In the genomic region with DNA sequence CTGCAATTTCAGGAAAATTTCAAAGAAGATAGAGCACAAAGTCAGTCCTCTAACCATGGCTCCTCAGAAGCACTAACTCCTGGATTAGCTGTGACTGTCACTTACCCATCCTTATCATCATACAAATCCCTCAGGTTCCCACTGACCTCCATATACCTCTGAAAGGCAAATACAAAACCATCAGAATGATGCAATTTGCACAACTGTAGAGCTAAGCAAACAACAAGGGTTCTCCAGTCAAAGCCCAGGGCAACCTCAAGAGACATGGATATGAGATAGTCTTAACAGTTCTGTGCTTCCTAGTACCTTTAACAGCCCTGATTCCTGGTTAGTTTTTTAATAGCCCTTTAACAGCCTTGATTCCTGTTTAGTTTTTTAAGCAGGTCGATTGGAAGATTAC, we compare ENCODE assay signal across 18 cellular contexts. TPM values are rescaled to one million over a fixed set of nuclear protein-coding genes. Genes with fewer than 3 reads are reported as not detected.
DNase-seq lines count a peak whose midpoint lies in the region; TF ChIP-seq lines count a peak whose summit lies in the region.
"Had no signal": no experiment of that assay in that cellular context is flagged by ENCODE, and none has a peak within 500 bp of the region (broad histone marks: within the 10 kb centered on the region; RNA-seq: fewer than 3 reads in every experiment).

No MANE protein-coding gene starts in this region.

- TF ChIP-seq CTCF in SU-DHL-6 (IDR thresholded peaks at IDR 0.05; ENCODE audit: insufficient read depth, low read length, poor library complexity, severe bottlenecking): no peak

- H3K27me3 Mint-ChIP-seq in activated T-cell treated with anti-CD3 and anti-CD28 coated beads, Interleukin-2, amount 50 U/mL, for 24 hours: no peaks in the 10 kb centered on the region

- peaks cover 5% of the 10 kb centered on the region for H3K4me1 ChIP-seq in mesenchymal stem cell (ENCODE audit: control insufficient read depth, insufficient read depth, low read depth, low read length)
- H3K4me1 ChIP-seq in mesendoderm (ENCODE audit: control insufficient read depth, low read depth, low read length): no peaks in the 10 kb centered on the region

- H3F3A ChIP-seq in SU-DHL-6 (ENCODE audit: insufficient read depth): 0 out of 2 replicates have a peak, but pooled peaks cover 5% of the 10 kb centered on the region

- peaks cover 68% of the 10 kb centered on the region for H3K36me3 Mint-ChIP-seq in activated T-cell treated with anti-CD3 and anti-CD28 coated beads, Interleukin-2, amount 50 U/mL, for 24 hours (ENCODE audit: low read depth)

- H3K27me3 ChIP-seq in SU-DHL-6 (ENCODE audit: low read length): no peaks in the 10 kb centered on the region
- H3K27me3 ChIP-seq in mesenchymal stem cell (ENCODE audit: control insufficient read depth in 1 of 2, insufficient read depth in 1 of 2, low read length in 2 of 2): no peaks in the 10 kb centered on the region
- H3K27me3 ChIP-seq in mesendoderm (ENCODE audit: insufficient read depth, low read length, poor library complexity): no peaks in the 10 kb centered on the region
- H3K27me3 ChIP-seq: pancreas, stomach, uterus had no signal

- H3K4me3 ChIP-seq in SU-DHL-6 (ENCODE audit: insufficient read depth, low read length, poor library complexity, severe bottlenecking) (no peak overlapping the region), mesenchymal stem cell (ENCODE audit: insufficient read depth in 1 of 2, low read depth in 1 of 2, low read length in 2 of 2) (no peak overlapping the region), mesendoderm (ENCODE audit: low read length) (no peak overlapping the region)
- H3K4me3 ChIP-seq: coronary artery, pancreas, uterus had no signal

- H3K4me3 Mint-ChIP-seq in activated T-cell treated with anti-CD3 and anti-CD28 coated beads, Interleukin-2, amount 50 U/mL, for 24 hours: peak overlapping the region; percentile 92

- H3K14ac ChIP-seq in mesenchymal stem cell (ENCODE audit: low read length in 2 of 2): no peak overlapping the region

- H3K4me1 Mint-ChIP-seq in activated T-cell treated with anti-CD3 and anti-CD28 coated beads, Interleukin-2, amount 50 U/mL, for 24 hours (ENCODE audit: low read depth): peaks cover 26% of the 10 kb centered on the region

- no peak overlapping the region for H2BK15ac ChIP-seq in mesenchymal stem cell (ENCODE audit: low read depth, poor library complexity, severe bottlenecking)
- no peak overlapping the region for H2BK15ac ChIP-seq in mesendoderm (replicated peaks; ENCODE audit: low read depth)

- H3K27ac Mint-ChIP-seq in activated T-cell treated with anti-CD3 and anti-CD28 coated beads, Interleukin-2, amount 50 U/mL, for 24 hours: peak overlapping the region; percentile 27
- H3K27ac Mint-ChIP-seq: activated B cell treated with CpG ODN at 0.5 μM for 24 hours had no signal

- H3K9me2 ChIP-seq in SU-DHL-6 (replicated peaks; ENCODE audit: insufficient read depth, low read length): no peaks in the 10 kb centered on the region

- H4K20me1 ChIP-seq in SU-DHL-6 (ENCODE audit: low read depth, low read length): no peaks in the 10 kb centered on the region; the same call in 1 of the 2 replicates

- H2AFZ ChIP-seq in SU-DHL-6 (ENCODE audit: low read depth, low read length, severe bottlenecking): no peak overlapping the region
- H2AFZ ChIP-seq in mesenchymal stem cell (ENCODE audit: low read depth, low read length): no peak overlapping the region

- H3K79me2 ChIP-seq in SU-DHL-6 (ENCODE audit: insufficient read depth, low read length) (peaks cover 26% of the 10 kb centered on the region), mesendoderm (ENCODE audit: control insufficient read depth, insufficient read depth, low read length) (peaks cover 13% of the 10 kb centered on the region)

- H3K9me3 Mint-ChIP-seq in activated T-cell treated with anti-CD3 and anti-CD28 coated beads, Interleukin-2, amount 50 U/mL, for 24 hours: no peaks in the 10 kb centered on the region
- H3K9me3 Mint-ChIP-seq: activated B cell treated with CpG ODN at 0.5 μM for 24 hours had no signal

- H3K27ac ChIP-seq in SU-DHL-6 (ENCODE audit: low read depth, low read length) (no peak overlapping the region), mesenchymal stem cell (ENCODE audit: low read length, poor library complexity, severe bottlenecking) (no peak overlapping the region), mesendoderm (ENCODE audit: low read depth, low read length) (no peak overlapping the region)
- H3K27ac ChIP-seq: coronary artery, pancreas, stomach, uterus had no signal

- H4K8ac ChIP-seq in mesenchymal stem cell (ENCODE audit: low read length) (no peak overlapping the region), mesendoderm (ENCODE audit: low read depth, low read length) (no peak overlapping the region)

- H4K91ac ChIP-seq in mesenchymal stem cell (ENCODE audit: low read length): no peak overlapping the region

- no peak overlapping the region for H3K18ac ChIP-seq in mesenchymal stem cell (ENCODE audit: low read depth in 1 of 2, low read length in 2 of 2)
- no peak overlapping the region for H3K18ac ChIP-seq in mesendoderm (ENCODE audit: low read length)

- no peak overlapping the region for H2BK12ac ChIP-seq in mesenchymal stem cell (ENCODE audit: low read length in 2 of 2)

- H4K5ac ChIP-seq in mesendoderm (ENCODE audit: low read length): no peak overlapping the region

- H3K56ac ChIP-seq in mesendoderm (ENCODE audit: low read length): no peak overlapping the region

- DNase-seq in activated T-cell treated with anti-CD3 and anti-CD28 coated beads, Interleukin-2, amount 50 U/mL, for 24 hours: no peak
- DNase-seq in activated T-cell treated with anti-CD3 and anti-CD28 coated beads, Interleukin-2, amount 50 U/mL, for 48 hours: no peak
- DNase-seq in mesenchymal stem cell (no peak), SKM-1 treated with dmso at 0.1 percent for 144 hours (lab: John Stamatoyannopoulos, UW; ENCODE audit: unreplicated experiment) (no peak), mesendoderm (no peak)
- DNase-seq: activated B cell treated with CpG ODN at 0.5 μM for 24 hours; activated CD8-positive, alpha-beta memory T cell treated with anti-CD3 and anti-CD28 coated beads, Interleukin-2, amount 50 U/mL, for 48 hours; anterior cingulate cortex; head of caudate nucleus; kidney; MM.1S; NCI-H2081; NCI-H526 treated with DMSO at 0.1 percent for 48 hours; pancreas; stomach; uterus had no signal

- no peak overlapping the region for H2BK5ac ChIP-seq in mesenchymal stem cell (ENCODE audit: low read depth, low read length, poor library complexity, severe bottlenecking)
- H2BK5ac ChIP-seq in mesendoderm (ENCODE audit: low read length): no peak overlapping the region

- no peak overlapping the region for H3K4ac ChIP-seq in mesenchymal stem cell (ENCODE audit: low read depth in 1 of 2, low read length in 2 of 2)
- no peak overlapping the region for H3K4ac ChIP-seq in mesendoderm (ENCODE audit: low read depth, low read length)

- 43% methylated on average over 1 of the region's 1 CpG for WGBS in mesenchymal stem cell
- WGBS in mesendoderm (ENCODE audit: extremely low coverage, insufficient coverage, low lambda C conversion rate): no CpG with 5 or more reads among the region's 1 CpG

- H2AK5ac ChIP-seq in mesenchymal stem cell (ENCODE audit: low read length, severe bottlenecking): no peak overlapping the region
- H2AK5ac ChIP-seq in mesendoderm (ENCODE audit: low read length): no peak overlapping the region

- H3K36me3 ChIP-seq in SU-DHL-6 (ENCODE audit: low read length) (peaks cover 22% of the 10 kb centered on the region), mesenchymal stem cell (ENCODE audit: control insufficient read depth in 1 of 2, insufficient read depth in 2 of 2, low read depth in 1 of 2, low read length in 2 of 2) (peaks cover 24 to 47% of the 10 kb centered on the region in 2 experiments), mesendoderm (ENCODE audit: control insufficient read depth, insufficient read depth, low read length) (peaks cover 13% of the 10 kb centered on the region)
- H3K36me3 ChIP-seq: uterus had no signal

- no peaks in the 10 kb centered on the region for H3K9me3 ChIP-seq in SU-DHL-6 (ENCODE audit: insufficient read depth, low read length)
- no peaks in the 10 kb centered on the region for H3K9me3 ChIP-seq in mesenchymal stem cell (ENCODE audit: control insufficient read depth, low read length)
- H3K9me3 ChIP-seq: pancreas, stomach, uterus had no signal

- H3K4me2 ChIP-seq in SU-DHL-6 (ENCODE audit: low read depth, low read length, poor library complexity, severe bottlenecking): peak overlapping the region; percentile 50
- no peak overlapping the region for H3K4me2 ChIP-seq in mesenchymal stem cell (ENCODE audit: low read length, poor library complexity, severe bottlenecking)
- no peak overlapping the region for H3K4me2 ChIP-seq in mesendoderm (ENCODE audit: low read length)

- H2BK120ac ChIP-seq in mesenchymal stem cell (ENCODE audit: low read depth, low read length): no peak overlapping the region
- H2BK120ac ChIP-seq in mesendoderm (ENCODE audit: low read depth, low read length): no peak overlapping the region

- H3K79me1 ChIP-seq in mesenchymal stem cell (replicated peaks; ENCODE audit: low read length, poor library complexity, severe bottlenecking) (peaks cover 16% of the 10 kb centered on the region), mesendoderm (ENCODE audit: low read length) (peaks cover 8% of the 10 kb centered on the region)

- H3K9ac ChIP-seq in SU-DHL-6 (ENCODE audit: low read length) (no peak overlapping the region), mesenchymal stem cell (ENCODE audit: low read length) (peak overlapping the region; percentile 89), mesendoderm (ENCODE audit: low read length) (no peak overlapping the region)

- H3K23ac ChIP-seq in mesenchymal stem cell (ENCODE audit: low read length in 2 of 2) (no peak overlapping the region), mesendoderm (ENCODE audit: low read length) (no peak overlapping the region)

RNA-seq across cellular contexts. Expression of a gene that starts 2.1 kb away (rescaled TPM):
- 34.6 TPM for polyA plus RNA-seq in mesenchymal stem cell (2013, experiment 1 of 2)
- polyA plus RNA-seq in mesenchymal stem cell (2013, experiment 2 of 2): 33.6 TPM
- 104 TPM for polyA plus RNA-seq in mesendoderm (2013, experiment 1 of 2)
- polyA plus RNA-seq in mesendoderm (2013, experiment 2 of 2): 104 TPM

RNA-seq across cellular contexts. Expression of a gene that starts 17.6 kb away (rescaled TPM):
- polyA plus RNA-seq in mesenchymal stem cell (2013, experiment 1 of 2): 54.7 TPM
- 53.0 TPM for polyA plus RNA-seq in mesenchymal stem cell (2013, experiment 2 of 2)
- 100 TPM for polyA plus RNA-seq in mesendoderm (2013, experiment 1 of 2)
- 101 TPM for polyA plus RNA-seq in mesendoderm (2013, experiment 2 of 2)

RNA-seq across cellular contexts. Expression of a gene that starts 24.9 kb away (rescaled TPM):
- polyA plus RNA-seq in mesenchymal stem cell (2013, experiment 1 of 2): 60.0 TPM
- polyA plus RNA-seq in mesenchymal stem cell (2013, experiment 2 of 2): 63.6 TPM
- 93.2 TPM for polyA plus RNA-seq in mesendoderm (2013, experiment 1 of 2)
- polyA plus RNA-seq in mesendoderm (2013, experiment 2 of 2): 90.6 TPM

RNA-seq across cellular contexts. Expression of a gene that starts 40.8 kb away (rescaled TPM):
- 9.4 TPM for polyA plus RNA-seq in mesenchymal stem cell (2013, experiment 1 of 2)
- 9.0 TPM for polyA plus RNA-seq in mesenchymal stem cell (2013, experiment 2 of 2)
- polyA plus RNA-seq in mesendoderm (2013, experiment 1 of 2): 9.8 TPM
- polyA plus RNA-seq in mesendoderm (2013, experiment 2 of 2): 9.4 TPM

RNA-seq across cellular contexts. Expression of a gene that starts 58.9 kb away (rescaled TPM):
- not detected for polyA plus RNA-seq in mesenchymal stem cell (2013, experiment 1 of 2)
- polyA plus RNA-seq in mesenchymal stem cell (2013, experiment 2 of 2): 0.01 TPM
- polyA plus RNA-seq in mesendoderm (2013, experiment 1 of 2): 1.2 TPM
- 1.3 TPM for polyA plus RNA-seq in mesendoderm (2013, experiment 2 of 2)
